Comparison of ENCODE assay signal across 8 cellular contexts in the genomic region with DNA sequence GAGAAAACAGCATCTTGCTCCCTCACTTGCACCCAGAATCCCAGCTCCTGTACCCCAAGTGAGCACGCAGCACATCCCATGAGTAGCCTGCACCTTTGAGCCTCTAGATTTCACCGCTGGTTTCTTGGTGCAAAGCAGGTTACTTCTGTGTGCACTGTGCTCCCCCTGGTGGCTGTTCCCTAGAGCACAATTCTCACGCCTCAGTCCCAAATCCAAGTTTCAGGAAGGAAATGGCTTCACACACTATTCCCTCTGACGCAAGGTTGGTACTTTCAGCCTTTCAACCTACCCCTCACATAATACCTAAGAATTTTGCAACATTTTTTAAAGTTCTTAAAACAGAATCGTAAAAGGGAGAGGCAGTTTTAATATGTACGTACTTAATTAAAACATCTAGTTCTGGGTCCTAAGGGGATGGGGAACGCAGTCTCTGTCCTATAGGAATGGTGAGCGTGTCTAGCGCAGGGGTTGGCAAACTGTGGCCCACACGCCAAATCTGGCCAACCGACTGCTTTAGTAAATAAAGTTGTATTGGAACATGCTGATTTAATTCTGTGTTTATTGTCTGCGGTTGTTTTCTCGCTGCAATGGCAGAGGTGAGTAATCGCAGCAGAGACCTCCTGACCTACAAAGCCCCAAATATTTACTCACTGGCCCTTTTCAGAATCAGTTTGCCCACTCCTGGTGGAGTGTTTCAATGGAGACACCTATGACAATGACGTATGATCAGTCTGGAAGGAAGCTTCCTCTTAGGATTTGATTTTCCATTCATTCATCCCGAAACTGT. TPM values are rescaled to one million over a fixed set of nuclear protein-coding genes. Genes with fewer than 3 reads are reported as not detected.
A peak's percentile ranks its signal among the peaks of the same experiment; 100 is the strongest.
DNase-seq lines count a peak whose midpoint lies in the region; ATAC-seq and TF ChIP-seq lines count a peak whose summit lies in the region.

No MANE protein-coding gene starts in this region.

- intact Hi-C loops in body of pancreas (cut with DNase I) = no loop called here

- no peaks in the 10 kb centered on the region for H3K9me3 ChIP-seq in body of pancreas

- H3K4me3 ChIP-seq in GM12875 (ENCODE audit: low read depth, low read length) = no peak overlapping the region
- H3K4me3 ChIP-seq in body of pancreas = no peak overlapping the region
- no peak overlapping the region for H3K4me3 ChIP-seq in kidney epithelial cell (ENCODE audit: low read depth, low read length)

- H3K27me3 ChIP-seq in body of pancreas (no peaks in the 10 kb centered on the region), kidney epithelial cell (ENCODE audit: control insufficient read depth, insufficient read depth, low read length) (peaks cover 3% of the 10 kb centered on the region)

- H3K36me3 ChIP-seq in body of pancreas (replicated peaks in 1 of 2; ENCODE audit: insufficient read depth in 1 of 2, low read depth in 2 of 2) (no peaks in the 10 kb centered on the region), kidney epithelial cell (ENCODE audit: control insufficient read depth, insufficient read depth, low read length) (no peaks in the 10 kb centered on the region)

- 55 to 57% methylated on average over 16 of the region's 16 CpGs for WGBS in body of pancreas, 2 donors

- no peak overlapping the region for H3K27ac ChIP-seq in body of pancreas

- ATAC-seq in body of pancreas = peak; percentile 65
- no peak for ATAC-seq in GM18502 (IDR thresholded peaks at IDR 0.05; ENCODE audit: poor library complexity, unreplicated experiment)
- ATAC-seq in GM21447 (IDR thresholded peaks at IDR 0.05; ENCODE audit: unreplicated experiment) = no peak

- peak; percentile 76 for TF ChIP-seq CTCF in GM12875 (IDR thresholded peaks at IDR 0.05; ENCODE audit: borderline replicate concordance, insufficient read depth, low read depth, low read length)
- peak in 6 of 7 experiments; percentile 39 to 65 (median 62) for TF ChIP-seq CTCF in body of pancreas (IDR thresholded peaks at IDR 0.05)
- peak; percentile 68 for TF ChIP-seq CTCF in kidney epithelial cell (IDR thresholded peaks at IDR 0.05; ENCODE audit: insufficient read depth, low read length, poor library complexity, severe bottlenecking)

- DNase-seq in AML-193 (lab: John Stamatoyannopoulos, UW) (peak; percentile 41 to 62), NCI-H2107 (lab: John Stamatoyannopoulos, UW) (peak; percentile 53), body of pancreas (peak; percentile 57 to 63 (median 62)), kidney epithelial cell (ENCODE audit: low read depth) (peak; percentile 5)
- DNase-seq in NK-92 treated with Interleukin-12 subunit alpha and Interleukin-12 subunit beta, amount 100 ng/mL, for 24 hours (lab: John Stamatoyannopoulos, UW) = no peak

- no peak for TF ChIP-seq POLR2A in body of pancreas (IDR thresholded peaks at IDR 0.05)

- H3K4me1 ChIP-seq in body of pancreas = no peaks in the 10 kb centered on the region

RNA-seq across cellular contexts. Expression of a gene that starts 27.5 kb away (rescaled TPM):
- total RNA-seq in body of pancreas = 10 to 100 TPM; 15.8 to 16.2 TPM
- total RNA-seq in kidney epithelial cell = 88.8 and 105 TPM in 2 replicates

RNA-seq across cellular contexts. Expression of a gene that starts 32.4 kb away (rescaled TPM):
- total RNA-seq in body of pancreas (10 to 100 TPM; 45.7 to 71.2 TPM), kidney epithelial cell (66.7 and 70.1 TPM in 2 replicates)
